1 cellular context compared by ENCODE assay signal in genomic region chr17:10725262-10725661, GRCh38.
A peak's percentile ranks its signal among the peaks of the same experiment; 100 is the strongest.
TF ChIP-seq lines count a peak whose summit lies in the region.

No MANE protein-coding gene starts in this region.

TF ChIP-seq in liver, 16 proteins besides CTCF, POLR2A, EP300 and RAD21 (continued from another document):
- TF ChIP-seq GABPA (IDR thresholded peaks at IDR 0.05 in 1 of 2, conservative IDR thresholded peaks at IDR 0.05 in 1 of 2) (peak in 1 of 2 donors; percentile 67), ATF3 (IDR thresholded peaks at IDR 0.05) (no peak), FOXA1 (IDR thresholded peaks at IDR 0.05) (peak; percentile 60), HNF4A (conservative IDR thresholded peaks at IDR 0.05) (peak; percentile 99), RXRA (IDR thresholded peaks at IDR 0.05) (peak; percentile 94 to 96), REST (IDR thresholded peaks at IDR 0.05) (peak; percentile 75)
